ENCODE assay signal across 22 cellular contexts in the genomic region with DNA sequence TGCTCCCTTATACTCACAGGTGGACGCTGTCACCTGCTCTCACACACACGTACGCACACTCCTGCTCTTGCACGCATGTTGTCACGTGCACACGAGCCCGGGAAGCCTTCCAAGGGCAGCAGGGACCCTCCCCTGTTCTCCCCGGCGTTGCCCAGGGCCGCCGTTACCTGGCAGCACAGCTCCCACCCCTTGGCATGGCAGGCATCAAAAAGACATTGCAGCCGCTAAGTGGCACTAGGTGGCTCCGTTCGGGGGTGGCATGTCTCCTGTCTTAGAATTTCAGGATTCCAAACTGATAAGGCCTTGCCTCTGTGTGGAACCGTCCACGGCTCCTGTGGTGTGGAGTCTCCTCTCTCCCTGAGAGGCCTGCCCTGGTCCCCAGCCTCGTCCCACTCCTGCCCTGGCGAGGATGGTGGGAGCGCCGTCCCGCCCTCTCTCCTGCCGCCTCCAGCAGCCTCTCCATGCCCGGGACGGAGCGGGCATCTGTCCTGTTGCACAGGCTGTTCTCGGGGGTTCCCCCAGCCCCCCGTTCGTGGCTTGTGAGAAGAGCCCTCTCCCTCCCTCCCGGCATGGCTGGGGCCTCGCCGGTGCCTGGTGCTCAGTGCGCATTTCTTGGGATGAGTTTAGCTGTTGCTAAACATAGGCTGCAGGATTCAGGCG.
DNase-seq lines count a peak whose midpoint lies in the region; TF ChIP-seq lines count a peak whose summit lies in the region.
"Had no signal": no experiment of that assay in that cellular context is flagged by ENCODE, and none has a peak within 500 bp of the region (broad histone marks: within the 10 kb centered on the region; RNA-seq: fewer than 3 reads in every experiment).

No MANE protein-coding gene starts in this region.

- H2BK15ac ChIP-seq in mesenchymal stem cell (ENCODE audit: low read depth, poor library complexity, severe bottlenecking): no peak overlapping the region

- H4K91ac ChIP-seq in mesenchymal stem cell (ENCODE audit: low read length): peak overlapping the region; percentile 54

- H3K36me3 ChIP-seq in NT2/D1 (ENCODE audit: insufficient read depth, insufficient read length, low read length): no peaks in the 10 kb centered on the region
- peaks cover 0 to 26% of the 10 kb centered on the region in 2 experiments for H3K36me3 ChIP-seq in mesenchymal stem cell (ENCODE audit: control insufficient read depth in 1 of 2, insufficient read depth in 2 of 2, low read depth in 1 of 2, low read length in 2 of 2)
- no peaks in the 10 kb centered on the region for H3K36me3 ChIP-seq in esophagus squamous epithelium
- H3K36me3 ChIP-seq in hepatocyte (replicated peaks; ENCODE audit: insufficient read depth, low read depth): no peaks in the 10 kb centered on the region

- peaks cover 12% of the 10 kb centered on the region for H3K79me1 ChIP-seq in mesenchymal stem cell (replicated peaks; ENCODE audit: low read length, poor library complexity, severe bottlenecking)

- H3K4me2 ChIP-seq in mesenchymal stem cell (ENCODE audit: low read length, poor library complexity, severe bottlenecking): no peak overlapping the region
- H3K4me2 ChIP-seq in hepatocyte: no peak overlapping the region
- H3K4me2 ChIP-seq: KMS-11, smooth muscle cell had no signal

- H3K27me3 ChIP-seq in NT2/D1 (ENCODE audit: insufficient read depth, insufficient read length) (no peaks in the 10 kb centered on the region), mesenchymal stem cell (ENCODE audit: control insufficient read depth in 1 of 2, insufficient read depth in 1 of 2, low read length in 2 of 2) (peaks cover 0 to 9% of the 10 kb centered on the region in 2 experiments), esophagus squamous epithelium (no peaks in the 10 kb centered on the region), hepatocyte (no peaks in the 10 kb centered on the region)

- H2BK12ac ChIP-seq in mesenchymal stem cell (ENCODE audit: low read length in 2 of 2): no peak overlapping the region

- H2AFZ ChIP-seq in mesenchymal stem cell (ENCODE audit: low read depth, low read length): no peak overlapping the region
- H2AFZ ChIP-seq in hepatocyte: no peak overlapping the region

- H3K4me1 ChIP-seq in NT2/D1 (ENCODE audit: insufficient read depth, insufficient read length) (peaks cover 10% of the 10 kb centered on the region), mesenchymal stem cell (ENCODE audit: control insufficient read depth, insufficient read depth, low read depth, low read length) (peaks cover 6% of the 10 kb centered on the region), esophagus squamous epithelium (peaks cover 5 to 7% (median 6%) of the 10 kb centered on the region in 3 donors), hepatocyte (ENCODE audit: insufficient read depth) (peaks cover 4% of the 10 kb centered on the region)

- TF ChIP-seq CTCF in esophagus squamous epithelium (IDR thresholded peaks at IDR 0.05): no peak
- no peak for TF ChIP-seq CTCF in hepatocyte (IDR thresholded peaks at IDR 0.05; ENCODE audit: poor library complexity)

- no peak overlapping the region for H2AK5ac ChIP-seq in mesenchymal stem cell (ENCODE audit: low read length, severe bottlenecking)

- H4K20me1 ChIP-seq in hepatocyte (ENCODE audit: insufficient read depth, poor library complexity, severe bottlenecking): no peaks in the 10 kb centered on the region

- DNase-seq in NCI-H1436 (lab: John Stamatoyannopoulos, UW) (peak; percentile 35), NCI-H1436 treated with DMSO at 0.1 percent for 48 hours (lab: John Stamatoyannopoulos, UW) (no peak), HT-29 (ENCODE audit: low spot score) (peak; percentile 26), NT2/D1 (ENCODE audit: low read depth, low spot score) (no peak), mesenchymal stem cell (no peak), esophagus squamous epithelium (lab: John Stamatoyannopoulos, UW) (no peak), epidermal melanocyte (ENCODE audit: insufficient read length, low spot score) (no peak), hepatocyte (ENCODE audit: low spot score) (no peak)
- DNase-seq: activated CD4-positive, alpha-beta T cell treated with anti-CD3 and anti-CD28 coated beads for 4 hours; activated naive CD4-positive, alpha-beta T cell treated with anti-CD3 and anti-CD28 coated beads for 36 hours; activated T-cell treated with anti-CD3 and anti-CD28 coated beads, Interleukin-2, amount 50 U/mL, for 72 hours; dermis blood vessel endothelial cell; DMS53; left colon; midbrain; naive thymus-derived CD8-positive, alpha-beta T cell; RPMI8226; stimulated activated CD4-positive, alpha-beta T cell treated with anti-CD3 and anti-CD28 coated beads, Interleukin-2, amount 100 ng/mL, for 24 hours; T-helper 2 cell had no signal

- no peak overlapping the region for H3K23ac ChIP-seq in mesenchymal stem cell (ENCODE audit: low read length in 2 of 2)

- H3K79me2 ChIP-seq in hepatocyte: peaks cover under 1% of the 10 kb centered on the region

- TF ChIP-seq POLR2A in esophagus squamous epithelium (IDR thresholded peaks at IDR 0.05): no peak

- H3K9ac ChIP-seq in NT2/D1 (ENCODE audit: insufficient read length, low read depth) (peak overlapping the region; percentile 7), mesenchymal stem cell (ENCODE audit: low read length) (no peak overlapping the region)
- H3K9ac ChIP-seq: KMS-11 had no signal

- H3K9me2 ChIP-seq in hepatocyte (replicated peaks; ENCODE audit: insufficient read depth): no peaks in the 10 kb centered on the region

- no peak overlapping the region for H4K8ac ChIP-seq in mesenchymal stem cell (ENCODE audit: low read length)

- H3K14ac ChIP-seq in mesenchymal stem cell (ENCODE audit: low read length in 2 of 2): no peak overlapping the region

- 92% methylated on average over 33 of the region's 33 CpGs for WGBS in mesenchymal stem cell
- 76 to 93% methylated on average over 4 to 17 of the region's 33 CpGs for WGBS in esophagus squamous epithelium, 2 donors
- 95% methylated on average over 30 of the region's 33 CpGs for WGBS in hepatocyte (ENCODE audit: low lambda C conversion rate, missing lambda C conversion rate)

- H3K27ac ChIP-seq in mesenchymal stem cell (ENCODE audit: low read length, poor library complexity, severe bottlenecking): no peak overlapping the region
- H3K27ac ChIP-seq in esophagus squamous epithelium: no peak overlapping the region
- H3K27ac ChIP-seq in hepatocyte: no peak overlapping the region
- H3K27ac ChIP-seq: KMS-11, SK-N-MC had no signal

- peak overlapping the region in 1 of 2 experiments; percentile 41 for H3K18ac ChIP-seq in mesenchymal stem cell (ENCODE audit: low read depth in 1 of 2, low read length in 2 of 2)

- H3K4ac ChIP-seq in mesenchymal stem cell (ENCODE audit: low read depth in 1 of 2, low read length in 2 of 2): no peak overlapping the region

- no peaks in the 10 kb centered on the region for H3K9me3 ChIP-seq in NT2/D1 (ENCODE audit: insufficient read depth, low read length)
- no peaks in the 10 kb centered on the region for H3K9me3 ChIP-seq in mesenchymal stem cell (ENCODE audit: control insufficient read depth, low read length)
- H3K9me3 ChIP-seq in esophagus squamous epithelium: no peaks in the 10 kb centered on the region
- no peaks in the 10 kb centered on the region for H3K9me3 ChIP-seq in hepatocyte (ENCODE audit: low read depth)

- intact Hi-C loops in esophagus squamous epithelium (cut with DNase I): no loop called here

- H3K4me3 ChIP-seq in NT2/D1 (ENCODE audit: insufficient read length, low read depth) (no peak overlapping the region), mesenchymal stem cell (ENCODE audit: insufficient read depth in 1 of 2, low read depth in 1 of 2, low read length in 2 of 2) (no peak overlapping the region), esophagus squamous epithelium (no peak overlapping the region), hepatocyte (no peak overlapping the region)
- H3K4me3 ChIP-seq: SK-N-MC, smooth muscle cell had no signal

- H2BK5ac ChIP-seq in mesenchymal stem cell (ENCODE audit: low read depth, low read length, poor library complexity, severe bottlenecking): no peak overlapping the region

- no peak overlapping the region for H2BK120ac ChIP-seq in mesenchymal stem cell (ENCODE audit: low read depth, low read length)

Comparison
In these comparisons a context has a peak if more than half of its experiments do, and no peak if none do; other contexts are left out.
1. DNase-seq: peak in NCI-H1436 (single experiment) and HT-29 (single experiment); none in NCI-H1436 treated with DMSO at 0.1 percent for 48 hours (single experiment), NT2/D1 (single experiment), mesenchymal stem cell (single experiment), esophagus squamous epithelium (single experiment), epidermal melanocyte (single experiment) and hepatocyte (single experiment).